In genomic region chr13:25085125-25085742, GRCh38 we compare ENCODE assay signal across 8 cellular contexts. TPM values are rescaled to one million over a fixed set of nuclear protein-coding genes. Genes with fewer than 3 reads are reported as not detected.
DNase-seq lines count a peak whose midpoint lies in the region; ATAC-seq and TF ChIP-seq lines count a peak whose summit lies in the region.

No MANE protein-coding gene starts in this region.

- no peaks in the 10 kb centered on the region for H3K4me1 ChIP-seq in thyroid gland

- H3K27me3 ChIP-seq in thyroid gland = no peaks in the 10 kb centered on the region

- H3K4me1 Mint-ChIP-seq in activated CD8-positive, alpha-beta T cell treated with anti-CD3 and anti-CD28 coated beads for 36 hours (ENCODE audit: low read depth) = no peaks in the 10 kb centered on the region

- H3K9me3 ChIP-seq in thyroid gland = no peaks in the 10 kb centered on the region

- H3K4me3 Mint-ChIP-seq in activated CD8-positive, alpha-beta T cell treated with anti-CD3 and anti-CD28 coated beads for 36 hours = no peak overlapping the region

- in situ Hi-C loops in G401 (cut with HindIII; ENCODE audit: low sequenced_read_pairs) = no loop called here

- H3K27me3 Mint-ChIP-seq in activated CD8-positive, alpha-beta T cell treated with anti-CD3 and anti-CD28 coated beads for 36 hours = peaks cover 5% of the 10 kb centered on the region

- CTCF ChIA-PET in activated CD8-positive, alpha-beta T cell treated with anti-CD3 and anti-CD28 coated beads for 36 hours (lab: Charles Lee) = interaction anchor here (0.7 to 2.6 kb wide), 8 partner anchors 10 to 291 kb away, joined by 3 to 24 read pairs (median 4); partner anchors contain the start of gene PABPC3

- POLR2A ChIA-PET in activated CD8-positive, alpha-beta T cell treated with anti-CD3 and anti-CD28 coated beads for 36 hours (lab: Charles Lee) = no interaction called here

- TF ChIP-seq CTCF in activated CD8-positive, alpha-beta T cell treated with anti-CD3 and anti-CD28 coated beads for 36 hours (IDR thresholded peaks at IDR 0.05) = peak; percentile 54
- TF ChIP-seq CTCF in thyroid gland (IDR thresholded peaks at IDR 0.05) = peak; percentile 6 to 49 (median 36)

- no peaks in the 10 kb centered on the region for H3K36me3 ChIP-seq in thyroid gland

- no peaks in the 10 kb centered on the region for H3K36me3 Mint-ChIP-seq in activated CD8-positive, alpha-beta T cell treated with anti-CD3 and anti-CD28 coated beads for 36 hours (ENCODE audit: low read depth)

- H3K27ac Mint-ChIP-seq in activated CD8-positive, alpha-beta T cell treated with anti-CD3 and anti-CD28 coated beads for 36 hours = no peak overlapping the region

- intact Hi-C loops in activated CD8-positive, alpha-beta T cell treated with anti-CD3 and anti-CD28 coated beads for 36 hours (cut with micrococcal nuclease) = no loop called here
- intact Hi-C loops in thyroid gland (cut with DNase I) = no loop called here

- ATAC-seq in activated CD8-positive, alpha-beta T cell treated with anti-CD3 and anti-CD28 coated beads for 36 hours = no peak
- no peak for ATAC-seq in GM18511 (IDR thresholded peaks at IDR 0.05; ENCODE audit: unreplicated experiment)
- no peak for ATAC-seq in GM21825 (IDR thresholded peaks at IDR 0.05; ENCODE audit: unreplicated experiment)

- H3K27ac ChIP-seq in thyroid gland = no peak overlapping the region

- TF ChIP-seq POLR2A in thyroid gland (IDR thresholded peaks at IDR 0.05) = no peak

- WGBS in thyroid gland, 2 donors = 38 to 43% methylated on average over 6 of the region's 6 CpGs

- peak; percentile 42 for DNase-seq in A172 (ENCODE audit: low spot score)
- peak; percentile 87 for DNase-seq in G401 (ENCODE audit: low spot score)
- DNase-seq in M059J (ENCODE audit: low read depth) = peak; percentile 30
- peak; percentile 34 for DNase-seq in activated CD8-positive, alpha-beta T cell treated with anti-CD3 and anti-CD28 coated beads for 36 hours
- peak; percentile 90 for DNase-seq in inferior parietal cortex (ENCODE audit: extremely low spot score)
- DNase-seq in thyroid gland = peak; percentile 14 to 20

- H3K4me3 ChIP-seq in thyroid gland (replicated peaks in 1 of 3) = no peak overlapping the region

- H3K9me3 Mint-ChIP-seq in activated CD8-positive, alpha-beta T cell treated with anti-CD3 and anti-CD28 coated beads for 36 hours = no peaks in the 10 kb centered on the region

RNA-seq across cellular contexts. Expression of gene PABPC3, which starts 10.7 kb away (rescaled TPM):
- not detected in 2 replicates for total RNA-seq in A172 (2014; rRNA removed; shearing (Covaris generic))
- total RNA-seq in G401 (2014; rRNA removed; shearing (Covaris generic)) = 0.12 and 0.24 TPM in 2 replicates
- 0.02 and 0.15 TPM in 2 replicates for total RNA-seq in M059J (2014; rRNA removed; shearing (Covaris generic))
- total RNA-seq in activated CD8-positive, alpha-beta T cell treated with anti-CD3 and anti-CD28 coated beads for 36 hours = 1 to 10 TPM; 1.8 to 1.9 TPM
- under 1 TPM in 1 of 4 donors, not detected in 3; 0.13 TPM for total RNA-seq in thyroid gland

Comparison
In these comparisons a context has a peak if more than half of its experiments do, and no peak if none do; other contexts are left out.
1. DNase-seq: peak in every context shown above with its lines; median percentile 90 in inferior parietal cortex; 87 in G401; 42 in A172; 34 in activated CD8-positive, alpha-beta T cell treated with anti-CD3 and anti-CD28 coated beads for 36 hours; 30 in M059J; 17 in thyroid gland.